25 cellular contexts compared by ENCODE assay signal in the genomic region with DNA sequence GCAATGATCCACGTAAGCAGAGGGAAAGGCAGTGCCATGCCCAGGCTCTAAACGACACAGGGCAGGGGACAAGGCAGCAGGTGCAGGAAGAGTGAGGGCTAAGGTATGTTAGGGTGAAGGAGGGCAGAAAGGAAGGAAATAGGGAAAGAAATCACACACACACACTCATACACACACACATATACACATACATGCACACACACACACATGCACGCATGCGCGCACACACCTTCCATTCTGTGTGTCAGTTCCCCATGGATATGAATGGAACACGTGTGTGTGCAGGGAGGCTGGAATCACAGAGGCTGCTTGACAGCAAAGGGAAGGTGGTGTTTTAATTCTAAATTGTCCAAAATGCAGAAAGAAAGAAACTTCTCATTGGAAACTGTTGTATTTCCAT. TPM values are rescaled to one million over a fixed set of nuclear protein-coding genes. Genes with fewer than 3 reads are reported as not detected.
DNase-seq lines count a peak whose midpoint lies in the region; ATAC-seq, FAIRE-seq and TF ChIP-seq lines count a peak whose summit lies in the region.
"Had no signal": no experiment of that assay in that cellular context is flagged by ENCODE, and none has a peak within 500 bp of the region (broad histone marks: within the 10 kb centered on the region; RNA-seq: fewer than 3 reads in every experiment).

No MANE protein-coding gene starts in this region.

- H3K9me3 ChIP-seq in CD8-positive, alpha-beta T cell (ENCODE audit: low read length) = no peaks in the 10 kb centered on the region
- H3K9me3 ChIP-seq in HEK293 (ENCODE audit: control insufficient read depth, insufficient read depth, low read depth, low read length) (no peaks in the 10 kb centered on the region), K562 (replicated peaks; ENCODE audit: control insufficient read depth, insufficient read depth, low read depth, low read length) (no peaks in the 10 kb centered on the region), trophoblast cell (ENCODE audit: insufficient read depth, low read depth, low read length) (no peaks in the 10 kb centered on the region), heart right ventricle (no peaks in the 10 kb centered on the region)
- H3K9me3 ChIP-seq: BE2C; BLaER1 treated with 17β-estradiol and CSF1 and Interleukin-3, amounts not matched to agents 10 nM and 100 nM had no signal

- no peak overlapping the region for H2AK5ac ChIP-seq in trophoblast cell (ENCODE audit: low read length)

- H2BK12ac ChIP-seq in trophoblast cell (ENCODE audit: low read length) = no peak overlapping the region

- H3K4me1 ChIP-seq in CD8-positive, alpha-beta T cell (ENCODE audit: insufficient read depth, low read length) = peaks cover 13% of the 10 kb centered on the region
- H3K4me1 ChIP-seq in HEK293 (ENCODE audit: control insufficient read depth, insufficient read depth, low read length) = no peaks in the 10 kb centered on the region
- H3K4me1 ChIP-seq in K562 (replicated peaks in 1 of 2; ENCODE audit: control insufficient read depth in 2 of 2, insufficient read depth in 2 of 2, low read length in 2 of 2) = peaks cover 3 to 12% of the 10 kb centered on the region in 2 experiments; a peak in 3 of 5 replicates
- H3K4me1 ChIP-seq in trophoblast cell (ENCODE audit: control insufficient read depth in 1 of 2, insufficient read depth in 2 of 2, low read length in 2 of 2) = no peaks in the 10 kb centered on the region
- H3K4me1 ChIP-seq in heart right ventricle = peaks cover 0 to 14% (median 6%) of the 10 kb centered on the region in 9 donors
- H3K4me1 ChIP-seq: BE2C had no signal

- no peaks in the 10 kb centered on the region for H3K79me2 ChIP-seq in K562 (ENCODE audit: control insufficient read depth, insufficient read depth, low read length)
- peaks cover 2% of the 10 kb centered on the region for H3K79me2 ChIP-seq in trophoblast cell (ENCODE audit: control insufficient read depth, insufficient read depth, low read length, poor library complexity)

- no peak for DNase-seq in CD8-positive, alpha-beta T cell
- DNase-seq in K562 (ENCODE audit: extremely low read depth in 1 of 4, low spot score in 3 of 4) = no peak
- DNase-seq in trophoblast cell = no peak
- no peak for DNase-seq in heart right ventricle
- DNase-seq: AML-193; BE2C; Calu3; CD4-positive, alpha-beta T cell; COR-L47; DMS53; DMS79 treated with DMSO at 0.1 percent for 48 hours; GDM1; GOT3; HCEC 1CT had no signal

- H3K4ac ChIP-seq in trophoblast cell (ENCODE audit: low read depth, low read length) = no peak overlapping the region

- no peaks in the 10 kb centered on the region for H3K27me3 Mint-ChIP-seq in CD8-positive, alpha-beta T cell (ENCODE audit: low read depth)
- H3K27me3 Mint-ChIP-seq in activated T-helper 17 cell treated with anti-CD3 and anti-CD28 coated beads, Interleukin-2, amount 50 U/mL, for 72 hours = no peaks in the 10 kb centered on the region
- H3K27me3 Mint-ChIP-seq: CD4-positive, alpha-beta T cell had no signal

- ATAC-seq in CD8-positive, alpha-beta T cell = no peak
- ATAC-seq in K562 (no peak), heart right ventricle (no peak), GM21619 (IDR thresholded peaks at IDR 0.05; ENCODE audit: unreplicated experiment) (no peak), HG03439 (IDR thresholded peaks at IDR 0.05; ENCODE audit: unreplicated experiment) (no peak)
- ATAC-seq in activated T-helper 17 cell treated with anti-CD3 and anti-CD28 coated beads, Interleukin-2, amount 50 U/mL, for 72 hours (replicated peaks) = no peak

- TF ChIP-seq RAD21 in K562 (CRISPR knock-in tag; conservative IDR thresholded peaks at IDR 0.05 in 1 of 2, IDR thresholded peaks at IDR 0.05 in 1 of 2) = no peak

- BruUV-seq in K562 (replicated peaks; lab: Mats Ljungman, UMichigan) = no TSS peak

- H3K36me3 Mint-ChIP-seq in CD8-positive, alpha-beta T cell = peaks cover 8% of the 10 kb centered on the region
- peaks cover 15% of the 10 kb centered on the region for H3K36me3 Mint-ChIP-seq in activated T-helper 17 cell treated with anti-CD3 and anti-CD28 coated beads, Interleukin-2, amount 50 U/mL, for 72 hours (ENCODE audit: low read depth)
- H3K36me3 Mint-ChIP-seq: CD14-positive monocyte had no signal

- H3K27ac Mint-ChIP-seq in CD8-positive, alpha-beta T cell = peak overlapping the region; percentile 4
- no peak overlapping the region for H3K27ac Mint-ChIP-seq in activated T-helper 17 cell treated with anti-CD3 and anti-CD28 coated beads, Interleukin-2, amount 50 U/mL, for 72 hours
- H3K27ac Mint-ChIP-seq: CD14-positive monocyte; CD4-positive, alpha-beta T cell had no signal

- no peaks in the 10 kb centered on the region for H4K20me1 ChIP-seq in K562 (replicated peaks; ENCODE audit: control insufficient read depth, insufficient read depth, low read length)
- H4K20me1 ChIP-seq: BLaER1 treated with 17β-estradiol and CSF1 and Interleukin-3, amounts not matched to agents 10 nM and 100 nM had no signal

- TF ChIP-seq POLR2A in K562 (conservative IDR thresholded peaks at IDR 0.05) = no peak

- no peaks in the 10 kb centered on the region for H3K36me3 ChIP-seq in CD8-positive, alpha-beta T cell (ENCODE audit: insufficient read depth, low read length)
- no peaks in the 10 kb centered on the region for H3K36me3 ChIP-seq in HEK293 (ENCODE audit: control insufficient read depth in 2 of 2, insufficient read depth in 1 of 2, low read length in 2 of 2)
- H3K36me3 ChIP-seq in K562 (ENCODE audit: control insufficient read depth, insufficient read depth, low read length) = no peaks in the 10 kb centered on the region
- no peaks in the 10 kb centered on the region for H3K36me3 ChIP-seq in trophoblast cell (ENCODE audit: control insufficient read depth in 1 of 2, insufficient read depth in 2 of 2, low read length in 2 of 2)
- peaks cover 0 to 6% (median 0%) of the 10 kb centered on the region in 9 donors for H3K36me3 ChIP-seq in heart right ventricle
- H3K36me3 ChIP-seq: BE2C; BLaER1 treated with 17β-estradiol and CSF1 and Interleukin-3, amounts not matched to agents 10 nM and 100 nM had no signal

- H2BK5ac ChIP-seq in trophoblast cell (ENCODE audit: low read depth, low read length, poor library complexity) = no peak overlapping the region

- no peak overlapping the region for H4K91ac ChIP-seq in trophoblast cell (ENCODE audit: low read depth, low read length)

- 54% methylated on average over 6 of the region's 6 CpGs for WGBS in K562 (ENCODE audit: insufficient coverage, low coverage, missing lambda C conversion rate)
- whole genome bisulfite sequencing in trophoblast cell (ENCODE audit: extremely low coverage, insufficient coverage, insufficient read length) = no CpG with 5 or more reads among the region's 6 CpGs
- WGBS in heart right ventricle, 2 donors = 89 to 94% methylated on average over 6 of the region's 6 CpGs

- no peaks in the 10 kb centered on the region for H3K27me3 ChIP-seq in CD8-positive, alpha-beta T cell (ENCODE audit: insufficient read depth, low read length)
- H3K27me3 ChIP-seq in K562 (ENCODE audit: control insufficient read depth in 2 of 2, insufficient read depth in 2 of 2, low read length in 2 of 2) = no peaks in the 10 kb centered on the region
- no peaks in the 10 kb centered on the region for H3K27me3 ChIP-seq in trophoblast cell (ENCODE audit: insufficient read depth, low read length)
- H3K27me3 ChIP-seq in heart right ventricle = no peaks in the 10 kb centered on the region
- H3K27me3 ChIP-seq: BE2C; BLaER1 treated with 17β-estradiol and CSF1 and Interleukin-3, amounts not matched to agents 10 nM and 100 nM had no signal

- CTCF ChIA-PET in CD8-positive, alpha-beta T cell (lab: Charles Lee) = interaction anchor here (1.7 kb wide), 1 partner anchor 46 kb away, joined by 3 read pairs; no protein-coding TSS in a partner anchor
- CTCF ChIA-PET in HEK293 (lab: Yijun Ruan, JAX) (no interaction called here), K562 (lab: Yijun Ruan, JAX; ENCODE audit: low intra/inter-chr PET ratio) (no interaction called here)

- H4K8ac ChIP-seq in trophoblast cell (ENCODE audit: low read depth, low read length) = no peak overlapping the region

- peak; percentile 56 for FAIRE-seq in K562 (lab: Jason Lieb, UNC)
- FAIRE-seq: A204.1, GM12891, GM18507, H54 had no signal

- H2AFZ ChIP-seq in K562 (ENCODE audit: low read depth, low read length) (no peak overlapping the region), trophoblast cell (ENCODE audit: insufficient read depth, low read length, poor library complexity) (no peak overlapping the region)

- H4K12ac ChIP-seq in trophoblast cell (ENCODE audit: low read depth, low read length) = no peak overlapping the region

- H3K4me1 Mint-ChIP-seq in CD8-positive, alpha-beta T cell (ENCODE audit: low read depth) = peaks cover 13% of the 10 kb centered on the region
- H3K4me1 Mint-ChIP-seq in activated T-helper 17 cell treated with anti-CD3 and anti-CD28 coated beads, Interleukin-2, amount 50 U/mL, for 72 hours = no peaks in the 10 kb centered on the region

- intact Hi-C loops in CD8-positive, alpha-beta T cell (cut with DNase I, micrococcal nuclease) = loop anchor here in 1 of 2 experiments (10.0 kb wide), 1 partner anchor 279 kb away; a partner anchor contains a TSS
- intact Hi-C loops in K562 (cut with micrococcal nuclease) (loop anchor here (10.0 kb wide), 1 partner anchor 201 kb away; a partner anchor contains a TSS), heart right ventricle (cut with DNase I) (loop anchor here in 1 of 10 donors (10.0 kb wide), 1 partner anchor 141 kb away; a partner anchor contains a TSS)

- H3K27ac ChIP-seq in CD8-positive, alpha-beta T cell (ENCODE audit: low read depth, low read length) = no peak overlapping the region
- H3K27ac ChIP-seq in HEK293 (ENCODE audit: extremely low read depth, low read depth, low read length) = no peak overlapping the region
- no peak overlapping the region for H3K27ac ChIP-seq in K562 (ENCODE audit: extremely low read depth, low read depth, low read length)
- no peak overlapping the region for H3K27ac ChIP-seq in trophoblast cell (ENCODE audit: low read depth, low read length)
- no peak overlapping the region for H3K27ac ChIP-seq in heart right ventricle
- H3K27ac ChIP-seq: 22Rv1; BLaER1 treated with 17β-estradiol and CSF1 and Interleukin-3, amounts not matched to agents 10 nM and 100 nM had no signal

- TF ChIP-seq CTCF in CD8-positive, alpha-beta T cell (IDR thresholded peaks at IDR 0.05) = no peak
- TF ChIP-seq CTCF in HEK293 (tag by site-specific recombination; IDR thresholded peaks at IDR 0.05) = no peak
- TF ChIP-seq CTCF in K562 (IDR thresholded peaks at IDR 0.05 in 2 of 3, conservative IDR thresholded peaks at IDR 0.05 in 1 of 3; ENCODE audit: insufficient read depth in 2 of 3, low read depth in 1 of 3, low read length in 3 of 3) = no peak
- TF ChIP-seq CTCF in heart right ventricle (IDR thresholded peaks at IDR 0.05) = no peak

- no peak overlapping the region for H3K14ac ChIP-seq in trophoblast cell (ENCODE audit: low read length)

- no peak for TF ChIP-seq EP300 in K562 (IDR thresholded peaks at IDR 0.05; ENCODE audit: low read length)

- no peak overlapping the region for H3K4me3 Mint-ChIP-seq in CD8-positive, alpha-beta T cell
- H3K4me3 Mint-ChIP-seq in activated T-helper 17 cell treated with anti-CD3 and anti-CD28 coated beads, Interleukin-2, amount 50 U/mL, for 72 hours = no peak overlapping the region
- H3K4me3 Mint-ChIP-seq: CD14-positive monocyte; CD4-positive, alpha-beta T cell had no signal

- no peaks in the 10 kb centered on the region for H3K9me1 ChIP-seq in K562 (ENCODE audit: control insufficient read depth, insufficient read depth, low read length)

- peak overlapping the region; percentile 25 for H3K23ac ChIP-seq in trophoblast cell (ENCODE audit: low read length)

- peaks cover 2% of the 10 kb centered on the region for H3K79me1 ChIP-seq in trophoblast cell (ENCODE audit: low read length)

- H3K9ac ChIP-seq in K562 (ENCODE audit: insufficient read depth in 1 of 2, low read depth in 2 of 2, low read length in 2 of 2) (no peak overlapping the region), trophoblast cell (ENCODE audit: low read length) (no peak overlapping the region)
- H3K9ac ChIP-seq: BLaER1 treated with 17β-estradiol and CSF1 and Interleukin-3, amounts not matched to agents 10 nM and 100 nM had no signal

- H3K4me2 ChIP-seq in K562 (ENCODE audit: insufficient read depth, low read length) (no peak overlapping the region), trophoblast cell (ENCODE audit: low read length) (no peak overlapping the region)
- H3K4me2 ChIP-seq: BLaER1 treated with 17β-estradiol and CSF1 and Interleukin-3, amounts not matched to agents 10 nM and 100 nM had no signal

- no peak overlapping the region for H2BK120ac ChIP-seq in trophoblast cell (ENCODE audit: insufficient read depth, low read length, poor library complexity)

- H3K9me3 Mint-ChIP-seq in CD8-positive, alpha-beta T cell = no peaks in the 10 kb centered on the region
- H3K9me3 Mint-ChIP-seq in activated T-helper 17 cell treated with anti-CD3 and anti-CD28 coated beads, Interleukin-2, amount 50 U/mL, for 72 hours = no peaks in the 10 kb centered on the region
- H3K9me3 Mint-ChIP-seq: CD4-positive, alpha-beta T cell had no signal

- no peak overlapping the region for H3K4me3 ChIP-seq in CD8-positive, alpha-beta T cell (ENCODE audit: low read depth, low read length)
- no peak overlapping the region for H3K4me3 ChIP-seq in HEK293 (ENCODE audit: low read depth, low read length)
- no peak overlapping the region for H3K4me3 ChIP-seq in K562
- no peak overlapping the region for H3K4me3 ChIP-seq in trophoblast cell (ENCODE audit: low read depth, low read length)
- no peak overlapping the region for H3K4me3 ChIP-seq in heart right ventricle
- H3K4me3 ChIP-seq: BLaER1 treated with 17β-estradiol and CSF1 and Interleukin-3, amounts not matched to agents 10 nM and 100 nM had no signal

- in situ Hi-C loops in K562 (cut with MboI) = no loop called here

- no peak overlapping the region for H3K18ac ChIP-seq in trophoblast cell (ENCODE audit: low read length)

- POLR2A ChIA-PET in CD8-positive, alpha-beta T cell (lab: Charles Lee) = no interaction called here
- POLR2A ChIA-PET in HEK293 (lab: Yijun Ruan, JAX) (no interaction called here), K562 (lab: Yijun Ruan, JAX) (interaction anchor here (0.8 kb wide), 1 partner anchor 103 kb away, joined by 3 read pairs; no protein-coding TSS in a partner anchor)

RNA-seq across cellular contexts. Expression of a gene that starts 6.2 kb away (rescaled TPM):
- total RNA-seq in CD8-positive, alpha-beta T cell = 10 to 100 TPM; 12.6 TPM
- total RNA-seq in K562 (2011; cell fraction: chromatin; rRNA removed; ENCODE audit: low replicate concordance) = 2.6 and 4.8 TPM in 2 replicates
- total RNA-seq in K562 (2011; cell fraction: nucleolus; rRNA removed) = 1.1 and 1.8 TPM in 2 replicates
- 2.4 and 2.8 TPM in 2 replicates for total RNA-seq in K562 (2011; cell fraction: nucleoplasm; rRNA removed)
- total RNA-seq in K562 (2014; rRNA removed) (3.7 and 3.8 TPM in 2 replicates), K562 (2014; rRNA removed; fragmentation: Illumina TruSeq; extraction: Trizol) (4.0 and 4.4 TPM in 2 replicates), K562 (2015; rRNA removed; fragmentation: Illumina TruSeq; extraction: Trizol) (5.4 and 6.1 TPM in 2 replicates), K562 (2021) (4.9 and 5.2 TPM in 2 replicates), heart right ventricle (100 to 1,000 TPM in 9 of 10 donors, 10 to 100 TPM in 1; 97.3 to 188 (median 162) TPM)
- polyA plus RNA-seq in K562 (2011; rRNA removed) (5.7 and 6.1 TPM in 2 replicates), K562 (2014; fragmentation: Illumina TruSeq; extraction: Trizol) (5.8 and 6.5 TPM in 2 replicates), K562 (2014; fragmentation: Nextera tagmentation; extraction: Ambion mirVana) (1 to 10 TPM; 6.3 to 6.9 TPM), K562 (2014; rRNA removed) (4.2 and 6.2 TPM in 2 replicates), heart right ventricle (10 to 100 TPM; 51.1 to 56.7 TPM)
- 4.8 and 5.3 TPM in 2 replicates for polyA plus RNA-seq in K562 (2011; cell fraction: cytosol; rRNA removed)
- polyA plus RNA-seq in K562 (2011; cell fraction: nucleus; rRNA removed) = 2.5 and 3.2 TPM in 2 replicates
- polyA plus RNA-seq in K562 (2012) = 7.6 and 14.7 TPM in 2 replicates
- 2.0 and 2.5 TPM in 2 replicates for polyA minus RNA-seq in K562 (2011; rRNA and poly(A)+ RNA removed)
- 1.0 and 2.8 TPM in 2 replicates for polyA minus RNA-seq in K562 (2011; cell fraction: cytosol; rRNA and poly(A)+ RNA removed)
- 0.81 and 1.00 TPM in 2 replicates for polyA minus RNA-seq in K562 (2011; cell fraction: nucleus; rRNA and poly(A)+ RNA removed)
- polyA plus RNA-seq in trophoblast cell (2013) = 14.8 and 15.9 TPM in 2 replicates
- total RNA-seq in activated T-helper 17 cell treated with anti-CD3 and anti-CD28 coated beads, Interleukin-2, amount 50 U/mL, for 72 hours = 1 to 10 TPM; 8.2 to 9.2 TPM

RNA-seq across cellular contexts. Expression of a gene that starts 42.0 kb away (rescaled TPM):
- 10 to 100 TPM; 16.9 to 19.2 TPM for total RNA-seq in CD8-positive, alpha-beta T cell
- 23.7 and 27.5 TPM in 2 replicates for total RNA-seq in K562 (2011; cell fraction: chromatin; rRNA removed; ENCODE audit: low replicate concordance)
- total RNA-seq in K562 (2011; cell fraction: nucleolus; rRNA removed) = 15.1 and 22.0 TPM in 2 replicates
- 25.2 and 36.9 TPM in 2 replicates for total RNA-seq in K562 (2011; cell fraction: nucleoplasm; rRNA removed)
- total RNA-seq in K562 (2014; rRNA removed) (35.5 and 35.7 TPM in 2 replicates), K562 (2014; rRNA removed; fragmentation: Illumina TruSeq; extraction: Trizol) (41.8 and 51.1 TPM in 2 replicates), K562 (2015; rRNA removed; fragmentation: Illumina TruSeq; extraction: Trizol) (40.9 TPM in 2 replicates), K562 (2021) (39.9 and 45.3 TPM in 2 replicates), heart right ventricle (10 to 100 TPM; 26.7 to 38.9 (median 30.4) TPM)
- polyA plus RNA-seq in K562 (2011; rRNA removed) (63.4 and 82.8 TPM in 2 replicates), K562 (2014; fragmentation: Illumina TruSeq; extraction: Trizol) (79.9 and 83.2 TPM in 2 replicates), K562 (2014; fragmentation: Nextera tagmentation; extraction: Ambion mirVana) (10 to 100 TPM; 14.7 to 15.9 TPM), K562 (2014; rRNA removed) (48.3 and 48.5 TPM in 2 replicates), heart right ventricle (10 to 100 TPM; 17.6 to 23.2 TPM)
- 32.9 and 42.2 TPM in 2 replicates for polyA plus RNA-seq in K562 (2011; cell fraction: cytosol; rRNA removed)
- polyA plus RNA-seq in K562 (2011; cell fraction: nucleus; rRNA removed) = 29.2 and 32.9 TPM in 2 replicates
- 30.0 and 41.3 TPM in 2 replicates for polyA plus RNA-seq in K562 (2012)
- 91.6 and 99.5 TPM in 2 replicates for polyA minus RNA-seq in K562 (2011; rRNA and poly(A)+ RNA removed)
- polyA minus RNA-seq in K562 (2011; cell fraction: cytosol; rRNA and poly(A)+ RNA removed) = 38.2 and 38.6 TPM in 2 replicates
- polyA minus RNA-seq in K562 (2011; cell fraction: nucleus; rRNA and poly(A)+ RNA removed) = 6.6 and 14.6 TPM in 2 replicates
- polyA plus RNA-seq in trophoblast cell (2013) = 44.4 and 44.6 TPM in 2 replicates
- 10 to 100 TPM; 40.4 to 73.7 TPM for total RNA-seq in activated T-helper 17 cell treated with anti-CD3 and anti-CD28 coated beads, Interleukin-2, amount 50 U/mL, for 72 hours

Comparison
In these comparisons a context has a peak if more than half of its experiments do, and no peak if none do; other contexts are left out.
1. RNA of a gene that starts 6.2 kb away (total RNA-seq): 97.3 to 188 TPM in heart right ventricle; 12.6 TPM in CD8-positive, alpha-beta T cell, 8.2 to 9.2 TPM in activated T-helper 17 cell treated with anti-CD3 and anti-CD28 coated beads, Interleukin-2, amount 50 U/mL, for 72 hours and 1.1 to 6.1 TPM in K562; every median in the first group is over 4 times any median in the second.